ENCODE assay signal across 10 cellular contexts in genomic region chr1:171645553-171646336, GRCh38. TPM values are rescaled to one million over a fixed set of nuclear protein-coding genes. Genes with fewer than 3 reads are reported as not detected.
A peak's percentile ranks its signal among the peaks of the same experiment; 100 is the strongest.
DNase-seq lines count a peak whose midpoint lies in the region; ATAC-seq and TF ChIP-seq lines count a peak whose summit lies in the region.
"Had no signal": no experiment of that assay in that cellular context is flagged by ENCODE, and none has a peak within 500 bp of the region (broad histone marks: within the 10 kb centered on the region; RNA-seq: fewer than 3 reads in every experiment).

No MANE protein-coding gene starts in this region.

- peak overlapping the region; percentile 16 for H3K4me3 Mint-ChIP-seq in T-helper 2 cell treated with Interferon-gamma antibody and Interleukin-4, amounts not matched to agents 5 μg/mL and 100 μg/mL, for 36 hours
- H3K4me3 Mint-ChIP-seq in mesothelial cell of epicardium, result no peak overlapping the region
- no peak overlapping the region for H3K4me3 Mint-ChIP-seq in activated CD8-positive, alpha-beta T cell treated with anti-CD3 and anti-CD28 coated beads for 36 hours

- H3K36me3 ChIP-seq in esophagus (ENCODE audit: control insufficient read depth in 2 of 2, insufficient read depth in 2 of 2, low read length in 1 of 2) (no peaks in the 10 kb centered on the region), aorta (ENCODE audit: control insufficient read depth in 1 of 2, insufficient read depth in 2 of 2, low read length in 1 of 2) (no peaks in the 10 kb centered on the region)

- H3K4me1 ChIP-seq in esophagus (ENCODE audit: control insufficient read depth in 2 of 2, insufficient read depth in 2 of 2, low read length in 1 of 2), result peaks cover 0 to 2% of the 10 kb centered on the region in 2 donors
- no peaks in the 10 kb centered on the region for H3K4me1 ChIP-seq in aorta (ENCODE audit: control insufficient read depth in 1 of 2, insufficient read depth in 2 of 2, low read length in 2 of 2)

- no peak for DNase-seq in T-helper 2 cell treated with Interferon-gamma antibody and Interleukin-4, amounts not matched to agents 5 μg/mL and 100 μg/mL, for 36 hours (ENCODE audit: low spot score)
- DNase-seq in T-helper 2 cell (no peak), mesothelial cell of epicardium (ENCODE audit: low spot score in 2 of 2, unreplicated experiment in 2 of 2) (no peak), aorta (peak; percentile 85), NCI-H187 treated with DMSO at 0.1 percent for 48 hours (lab: John Stamatoyannopoulos, UW) (no peak), activated gamma-delta T cell treated with Interleukin-2 at 50 U/mL for 16 hours (no peak)
- no peak for DNase-seq in activated CD8-positive, alpha-beta T cell treated with anti-CD3 and anti-CD28 coated beads for 36 hours

- POLR2A ChIA-PET in activated CD8-positive, alpha-beta T cell treated with anti-CD3 and anti-CD28 coated beads for 36 hours (lab: Charles Lee), result no interaction called here

- 29 to 46% methylated on average over 8 of the region's 8 CpGs for WGBS in esophagus, 2 donors
- WGBS in aorta, 2 donors, result 2 to 6% methylated on average over 8 of the region's 8 CpGs

- no peak overlapping the region for H3K27ac Mint-ChIP-seq in T-helper 2 cell treated with Interferon-gamma antibody and Interleukin-4, amounts not matched to agents 5 μg/mL and 100 μg/mL, for 36 hours
- peak overlapping the region; percentile 75 for H3K27ac Mint-ChIP-seq in mesothelial cell of epicardium
- H3K27ac Mint-ChIP-seq in activated CD8-positive, alpha-beta T cell treated with anti-CD3 and anti-CD28 coated beads for 36 hours, result no peak overlapping the region

- peaks cover 3% of the 10 kb centered on the region for H3K4me1 Mint-ChIP-seq in T-helper 2 cell treated with Interferon-gamma antibody and Interleukin-4, amounts not matched to agents 5 μg/mL and 100 μg/mL, for 36 hours (ENCODE audit: low read depth)
- H3K4me1 Mint-ChIP-seq in mesothelial cell of epicardium, result peaks cover 21% of the 10 kb centered on the region
- H3K4me1 Mint-ChIP-seq in activated CD8-positive, alpha-beta T cell treated with anti-CD3 and anti-CD28 coated beads for 36 hours (ENCODE audit: low read depth), result peaks cover 4% of the 10 kb centered on the region

- intact Hi-C loops in aorta (cut with DNase I), result loop anchor here (1.0 to 10.0 kb wide), 4 partner anchors 72 to 139 kb away; partner anchors contain the start of gene METTL13 (in 2 of the 2)
- intact Hi-C loops in activated CD8-positive, alpha-beta T cell treated with anti-CD3 and anti-CD28 coated beads for 36 hours (cut with micrococcal nuclease), result loop anchor here (5.0 kb wide), 1 partner anchor 337 kb away; no protein-coding TSS in a partner anchor

- no peaks in the 10 kb centered on the region for H3K9me3 ChIP-seq in esophagus (ENCODE audit: control insufficient read depth in 2 of 2, insufficient read depth in 1 of 2, low read depth in 1 of 2, low read length in 1 of 2)
- H3K9me3 ChIP-seq in aorta (ENCODE audit: control insufficient read depth, low read length), result no peaks in the 10 kb centered on the region

- H3K27me3 ChIP-seq in esophagus (ENCODE audit: control insufficient read depth in 1 of 2, insufficient read depth in 2 of 2, low read length in 2 of 2), result no peaks in the 10 kb centered on the region
- no peaks in the 10 kb centered on the region for H3K27me3 ChIP-seq in aorta (ENCODE audit: control insufficient read depth in 1 of 2, insufficient read depth in 2 of 2, low read length in 1 of 2)

- H3K36me3 Mint-ChIP-seq in T-helper 2 cell treated with Interferon-gamma antibody and Interleukin-4, amounts not matched to agents 5 μg/mL and 100 μg/mL, for 36 hours (ENCODE audit: low read depth), result no peaks in the 10 kb centered on the region
- no peaks in the 10 kb centered on the region for H3K36me3 Mint-ChIP-seq in mesothelial cell of epicardium
- H3K36me3 Mint-ChIP-seq in activated CD8-positive, alpha-beta T cell treated with anti-CD3 and anti-CD28 coated beads for 36 hours (ENCODE audit: low read depth), result no peaks in the 10 kb centered on the region

- CTCF ChIA-PET in activated CD8-positive, alpha-beta T cell treated with anti-CD3 and anti-CD28 coated beads for 36 hours (lab: Charles Lee), result interaction anchor here (0.7 to 4.4 kb wide), 30 partner anchors 9 to 749 kb away, joined by 3 to 50 read pairs (median 7); partner anchors contain the start of genes METTL13, MYOCOS, PRRC2C and VAMP4

- H3K27me3 Mint-ChIP-seq in T-helper 2 cell treated with Interferon-gamma antibody and Interleukin-4, amounts not matched to agents 5 μg/mL and 100 μg/mL, for 36 hours (ENCODE audit: low read depth), result peaks cover 8% of the 10 kb centered on the region
- H3K27me3 Mint-ChIP-seq in mesothelial cell of epicardium (ENCODE audit: low read depth), result peaks cover 1% of the 10 kb centered on the region
- peaks cover under 1% of the 10 kb centered on the region for H3K27me3 Mint-ChIP-seq in activated CD8-positive, alpha-beta T cell treated with anti-CD3 and anti-CD28 coated beads for 36 hours

- ATAC-seq in aorta (ENCODE audit: low FRiP score), result peak; percentile 91
- ATAC-seq in activated CD8-positive, alpha-beta T cell treated with anti-CD3 and anti-CD28 coated beads for 36 hours, result no peak

- H3K4me3 ChIP-seq in esophagus (ENCODE audit: low read depth in 1 of 2, low read length in 2 of 2), result no peak overlapping the region
- no peak overlapping the region for H3K4me3 ChIP-seq in aorta (ENCODE audit: low read length in 2 of 2)

- H3K9me3 Mint-ChIP-seq in T-helper 2 cell treated with Interferon-gamma antibody and Interleukin-4, amounts not matched to agents 5 μg/mL and 100 μg/mL, for 36 hours, result no peaks in the 10 kb centered on the region
- H3K9me3 Mint-ChIP-seq in mesothelial cell of epicardium, result no peaks in the 10 kb centered on the region
- no peaks in the 10 kb centered on the region for H3K9me3 Mint-ChIP-seq in activated CD8-positive, alpha-beta T cell treated with anti-CD3 and anti-CD28 coated beads for 36 hours

- TF ChIP-seq CTCF in mesothelial cell of epicardium (IDR thresholded peaks at IDR 0.05; ENCODE audit: unreplicated experiment), result no peak
- TF ChIP-seq CTCF in activated CD8-positive, alpha-beta T cell treated with anti-CD3 and anti-CD28 coated beads for 36 hours (IDR thresholded peaks at IDR 0.05), result no peak

- H3K27ac ChIP-seq in esophagus (ENCODE audit: low read depth in 2 of 2, low read length in 1 of 2), result peak overlapping the region; percentile 56 to 69
- H3K27ac ChIP-seq in aorta (ENCODE audit: low read depth in 1 of 2, low read length in 2 of 2), result peak overlapping the region; percentile 35 to 77

RNA-seq across cellular contexts. Expression of gene MYOC, which starts 6.7 kb away (rescaled TPM):
- polyA plus RNA-seq in esophagus (1 to 10 TPM; 3.3 to 4.6 TPM), aorta (1 to 10 TPM; 3.8 to 6.5 TPM)
- total RNA-seq in mesothelial cell of epicardium (0.13 to 0.34 TPM (median 0.29 TPM) in 3 replicates), aorta (10 to 100 TPM; 18.0 to 74.0 TPM)
- not detected for total RNA-seq in activated CD8-positive, alpha-beta T cell treated with anti-CD3 and anti-CD28 coated beads for 36 hours
- total RNA-seq: bronchial epithelial cell, lung microvascular endothelial cell had no signal

RNA-seq across cellular contexts. Expression of gene MYOCOS, which starts 23.7 kb away (rescaled TPM):
- polyA plus RNA-seq in esophagus (not detected), aorta (not detected)
- total RNA-seq in mesothelial cell of epicardium (0.11 TPM in 1 of 3 replicates, not detected in the others), aorta (not detected)
- not detected for total RNA-seq in activated CD8-positive, alpha-beta T cell treated with anti-CD3 and anti-CD28 coated beads for 36 hours
- total RNA-seq: bronchial epithelial cell, lung microvascular endothelial cell had no signal

Comparison
In these comparisons a context has a peak if more than half of its experiments do, and no peak if none do; other contexts are left out.
1. DNase-seq: peak in aorta (2 of 2); none in T-helper 2 cell treated with Interferon-gamma antibody and Interleukin-4, amounts not matched to agents 5 μg/mL and 100 μg/mL, for 36 hours (single experiment), T-helper 2 cell (0 of 5), mesothelial cell of epicardium (0 of 2), NCI-H187 treated with DMSO at 0.1 percent for 48 hours (single experiment), activated CD8-positive, alpha-beta T cell treated with anti-CD3 and anti-CD28 coated beads for 36 hours (single experiment) and activated gamma-delta T cell treated with Interleukin-2 at 50 U/mL for 16 hours (single experiment).
2. RNA of gene MYOC, which starts 6.7 kb away (total RNA-seq): 18.0 to 74.0 TPM in aorta; 0.13 to 0.34 TPM in mesothelial cell of epicardium and not detected in activated CD8-positive, alpha-beta T cell treated with anti-CD3 and anti-CD28 coated beads for 36 hours; every median in the first group is over 10 times any median in the second.